ENCODE assay signal across 13 cellular contexts in the genomic region with DNA sequence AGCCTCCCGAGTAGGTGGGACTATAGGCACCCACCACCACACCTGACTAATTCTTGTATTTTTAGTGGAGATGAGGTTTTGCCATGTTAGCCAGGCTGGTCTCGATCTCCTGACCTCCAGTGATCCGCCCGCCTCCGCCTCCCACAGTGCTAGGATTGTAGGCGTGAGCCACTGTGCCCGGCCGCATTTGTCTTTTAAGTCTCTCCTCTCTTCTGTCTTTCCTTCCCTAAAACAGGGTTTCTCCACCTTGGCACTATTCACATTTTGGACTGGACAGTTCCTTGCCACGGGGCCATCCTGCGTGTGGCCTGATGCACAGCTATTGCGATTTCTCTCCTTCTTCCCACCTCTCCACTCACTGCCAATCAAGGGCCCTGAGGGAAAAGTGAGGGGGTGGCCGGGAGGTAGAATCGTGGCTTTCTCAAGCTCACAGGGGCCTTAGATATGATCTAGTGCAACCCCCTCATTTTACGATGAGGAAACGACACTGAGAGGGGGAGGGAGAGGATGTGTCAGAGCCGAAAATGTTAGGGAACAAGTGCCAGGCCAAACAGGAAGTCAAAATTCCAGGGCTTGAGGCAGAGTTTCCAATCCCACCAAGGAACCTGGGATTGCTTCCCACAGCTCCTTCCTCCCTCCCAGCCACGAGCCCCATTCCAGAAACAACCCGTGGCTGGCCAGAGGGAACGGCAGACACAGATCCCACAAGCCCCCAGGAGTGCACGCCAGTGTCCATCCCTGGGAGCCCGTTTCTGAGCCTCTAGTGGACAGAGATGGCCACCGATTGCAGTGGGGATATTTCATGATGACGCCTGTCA. TPM values are rescaled to one million over a fixed set of nuclear protein-coding genes. Genes with fewer than 3 reads are reported as not detected.
A peak's percentile ranks its signal among the peaks of the same experiment; 100 is the strongest.
DNase-seq lines count a peak whose midpoint lies in the region; ATAC-seq, FAIRE-seq and TF ChIP-seq lines count a peak whose summit lies in the region.
"Had no signal": no experiment of that assay in that cellular context is flagged by ENCODE, and none has a peak within 500 bp of the region (broad histone marks: within the 10 kb centered on the region; RNA-seq: fewer than 3 reads in every experiment).

No MANE protein-coding gene starts in this region.

- no peaks in the 10 kb centered on the region for H3K27me3 ChIP-seq in ascending aorta
- no peaks in the 10 kb centered on the region for H3K27me3 ChIP-seq in right cardiac atrium (ENCODE audit: control insufficient read depth, insufficient read depth)
- H3K27me3 ChIP-seq in skeletal muscle satellite cell (ENCODE audit: control insufficient read depth, insufficient read depth, low read length), result no peaks in the 10 kb centered on the region

- H3K9ac ChIP-seq in skeletal muscle satellite cell (ENCODE audit: low read depth, low read length) (peak overlapping the region; percentile 4), kidney (ENCODE audit: low read length in 2 of 2) (no peak overlapping the region)

- H3K9me3 ChIP-seq in ascending aorta, result no peaks in the 10 kb centered on the region
- no peaks in the 10 kb centered on the region for H3K9me3 ChIP-seq in right cardiac atrium (ENCODE audit: control insufficient read depth, low read length)
- H3K9me3 ChIP-seq in skeletal muscle satellite cell (replicated peaks; ENCODE audit: low read length), result no peaks in the 10 kb centered on the region
- H3K9me3 ChIP-seq in kidney (ENCODE audit: control insufficient read depth in 1 of 2, low read length in 2 of 2), result no peaks in the 10 kb centered on the region

- peak overlapping the region; percentile 80 to 89 for H3K27ac ChIP-seq in ascending aorta
- peak overlapping the region; percentile 25 for H3K27ac ChIP-seq in right cardiac atrium (ENCODE audit: low read length)
- H3K27ac ChIP-seq in kidney (ENCODE audit: low read depth in 2 of 2, low read length in 2 of 2), result peak overlapping the region in 1 of 2 donors; percentile 7

- TF ChIP-seq CTCF in ascending aorta (IDR thresholded peaks at IDR 0.05) (peak in 1 of 3 experiments; percentile 11), kidney (IDR thresholded peaks at IDR 0.05; ENCODE audit: borderline replicate concordance, extremely low read depth, insufficient read depth) (no peak)

- H3K4me3 ChIP-seq in ascending aorta (peak overlapping the region in 1 of 2 donors; percentile 26), right cardiac atrium (ENCODE audit: low read length) (no peak overlapping the region), skeletal muscle satellite cell (ENCODE audit: low read length) (peak overlapping the region; percentile 6), kidney (ENCODE audit: low read length in 2 of 2) (no peak overlapping the region)

- H3K4me1 ChIP-seq in ascending aorta (peaks cover 3 to 29% of the 10 kb centered on the region in 2 donors), right cardiac atrium (ENCODE audit: control insufficient read depth, insufficient read depth, low read length) (peaks cover 9% of the 10 kb centered on the region), skeletal muscle satellite cell (ENCODE audit: control insufficient read depth, insufficient read depth, low read length) (peaks cover 29% of the 10 kb centered on the region), kidney (ENCODE audit: control insufficient read depth in 1 of 2, insufficient read depth in 1 of 2, low read depth in 1 of 2, low read length in 2 of 2) (peaks cover 7 to 8% of the 10 kb centered on the region in 2 donors)

- intact Hi-C loops in ascending aorta (cut with DNase I) (loop anchor here (5.0 kb wide), 1 partner anchor 67 kb away; no protein-coding TSS in a partner anchor), right cardiac atrium (cut with DNase I) (loop anchor here in 2 of 4 donors (10.0 kb wide), 2 partner anchors 45 to 95 kb away; no protein-coding TSS in a partner anchor), kidney (cut with DNase I) (no loop called here)

- no peaks in the 10 kb centered on the region for H3K36me3 ChIP-seq in ascending aorta
- H3K36me3 ChIP-seq in skeletal muscle satellite cell (ENCODE audit: insufficient read depth, low read length), result no peaks in the 10 kb centered on the region
- no peaks in the 10 kb centered on the region for H3K36me3 ChIP-seq in kidney (ENCODE audit: control insufficient read depth in 1 of 2, insufficient read depth in 2 of 2, low read length in 2 of 2)

- peak overlapping the region; percentile 57 for H3K4me2 ChIP-seq in skeletal muscle satellite cell (ENCODE audit: low read length)

- FAIRE-seq in kidney (lab: Jason Lieb, UNC), result no peak
- FAIRE-seq: D721Med had no signal

- 37% methylated on average over 23 of the region's 23 CpGs for WGBS in right cardiac atrium

- DNase-seq in EH (ENCODE audit: low read depth) (peak; percentile 97), ascending aorta (ENCODE audit: low spot score in 2 of 2) (peak in 1 of 2 donors; percentile 90), right cardiac atrium (peak; percentile 62 to 80 (median 76)), kidney (no peak), NCI-H1694 (lab: John Stamatoyannopoulos, UW) (no peak)
- DNase-seq: activated naive CD4-positive, alpha-beta T cell treated with anti-CD3 and anti-CD28 coated beads, Interleukin-2, amount 50 U/mL, for 16 hours; NCI-H2171; stimulated activated CD4-positive, alpha-beta T cell treated with anti-CD3 and anti-CD28 coated beads, Interleukin-1b, Interleukin-23, amount 100 ng/mL, for 48 hours; T-helper 9 cell had no signal

- ATAC-seq in right cardiac atrium (peak; percentile 53 to 76), GM21447 (IDR thresholded peaks at IDR 0.05; ENCODE audit: unreplicated experiment) (no peak), HG03025 (IDR thresholded peaks at IDR 0.05; ENCODE audit: low FRiP score, unreplicated experiment) (no peak)

RNA-seq across cellular contexts. Expression of a gene that starts 21.2 kb away (rescaled TPM):
- total RNA-seq in ascending aorta (not detected), right cardiac atrium (not detected), kidney (not detected)
- polyA plus RNA-seq in right cardiac atrium (not detected), kidney (ENCODE audit: insufficient read depth, low read depth, low replicate concordance) (not detected)
- total RNA-seq in skeletal muscle satellite cell (2012; rRNA removed), result not detected in 2 replicates

Comparison
In these comparisons a context has a peak if more than half of its experiments do, and no peak if none do; other contexts are left out.
1. DNase-seq: peak in EH (single experiment) and right cardiac atrium (3 of 3); none in kidney (single experiment) and NCI-H1694 (single experiment).
2. ATAC-seq: peak in right cardiac atrium (2 of 2); none in GM21447 (single experiment) and HG03025 (single experiment).